Comparison of ENCODE assay signal across 1 cellular context in the genomic region with DNA sequence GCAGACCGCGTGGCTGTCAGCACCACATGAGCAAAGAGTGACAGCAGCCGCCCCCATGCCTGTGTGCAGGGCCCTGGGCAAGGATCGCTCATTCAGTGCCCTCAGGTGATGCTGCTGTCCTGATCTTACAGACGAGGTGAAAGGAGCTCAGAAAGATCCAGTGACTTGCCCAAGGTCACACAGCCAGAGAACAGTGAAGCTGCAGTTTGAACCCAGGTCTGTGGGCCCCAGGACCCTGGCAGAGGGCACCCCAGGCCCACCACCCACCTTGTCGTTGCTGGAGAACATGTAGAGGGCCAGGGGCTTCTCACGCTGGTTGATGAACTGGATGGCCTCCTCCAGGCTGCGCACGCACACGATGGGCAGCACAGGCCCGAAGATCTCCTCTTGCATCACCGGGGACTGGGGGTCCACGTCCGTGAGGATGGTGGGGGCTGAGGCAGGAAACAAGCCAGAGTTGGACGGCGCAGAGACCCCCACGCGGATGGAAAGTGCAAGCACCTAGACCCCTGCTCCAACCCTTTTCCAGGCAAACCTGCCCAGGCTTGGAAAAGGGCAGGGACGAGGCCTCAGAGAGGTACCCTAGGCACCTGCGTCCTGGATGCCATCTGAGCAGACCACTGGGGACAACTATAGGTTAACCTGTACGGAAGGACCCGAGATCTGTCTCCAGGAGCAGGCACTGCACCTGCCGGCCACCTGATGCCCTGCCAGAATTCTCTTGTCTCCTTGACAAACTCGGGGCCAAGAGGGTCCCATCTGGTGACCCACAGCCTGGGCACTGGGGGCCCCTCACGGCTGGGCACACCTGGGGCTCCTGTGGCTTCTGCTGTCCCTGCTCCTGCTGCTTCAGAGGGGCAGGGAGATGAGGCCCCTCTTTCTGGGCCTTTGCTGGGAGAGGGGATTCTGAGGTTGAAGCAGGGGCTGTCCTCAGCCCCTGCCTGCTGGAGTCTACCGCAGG.
TF ChIP-seq lines count a peak whose summit lies in the region.

No MANE protein-coding gene starts in this region.

TF ChIP-seq in A549, 52 proteins besides CTCF, POLR2A, EP300 and RAD21:
- TF ChIP-seq POLR2AphosphoS2 (conservative IDR thresholded peaks at IDR 0.05; ENCODE audit: low read length): peak; percentile 37; the same call in 1 of the 2 replicates
- TF ChIP-seq, protein P1, sequence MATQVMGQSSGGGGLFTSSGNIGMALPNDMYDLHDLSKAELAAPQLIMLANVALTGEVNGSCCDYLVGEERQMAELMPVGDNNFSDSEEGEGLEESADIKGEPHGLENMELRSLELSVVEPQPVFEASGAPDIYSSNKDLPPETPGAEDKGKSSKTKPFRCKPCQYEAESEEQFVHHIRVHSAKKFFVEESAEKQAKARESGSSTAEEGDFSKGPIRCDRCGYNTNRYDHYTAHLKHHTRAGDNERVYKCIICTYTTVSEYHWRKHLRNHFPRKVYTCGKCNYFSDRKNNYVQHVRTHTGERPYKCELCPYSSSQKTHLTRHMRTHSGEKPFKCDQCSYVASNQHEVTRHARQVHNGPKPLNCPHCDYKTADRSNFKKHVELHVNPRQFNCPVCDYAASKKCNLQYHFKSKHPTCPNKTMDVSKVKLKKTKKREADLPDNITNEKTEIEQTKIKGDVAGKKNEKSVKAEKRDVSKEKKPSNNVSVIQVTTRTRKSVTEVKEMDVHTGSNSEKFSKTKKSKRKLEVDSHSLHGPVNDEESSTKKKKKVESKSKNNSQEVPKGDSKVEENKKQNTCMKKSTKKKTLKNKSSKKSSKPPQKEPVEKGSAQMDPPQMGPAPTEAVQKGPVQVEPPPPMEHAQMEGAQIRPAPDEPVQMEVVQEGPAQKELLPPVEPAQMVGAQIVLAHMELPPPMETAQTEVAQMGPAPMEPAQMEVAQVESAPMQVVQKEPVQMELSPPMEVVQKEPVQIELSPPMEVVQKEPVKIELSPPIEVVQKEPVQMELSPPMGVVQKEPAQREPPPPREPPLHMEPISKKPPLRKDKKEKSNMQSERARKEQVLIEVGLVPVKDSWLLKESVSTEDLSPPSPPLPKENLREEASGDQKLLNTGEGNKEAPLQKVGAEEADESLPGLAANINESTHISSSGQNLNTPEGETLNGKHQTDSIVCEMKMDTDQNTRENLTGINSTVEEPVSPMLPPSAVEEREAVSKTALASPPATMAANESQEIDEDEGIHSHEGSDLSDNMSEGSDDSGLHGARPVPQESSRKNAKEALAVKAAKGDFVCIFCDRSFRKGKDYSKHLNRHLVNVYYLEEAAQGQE (IDR thresholded peaks at IDR 0.05): no peak
TF ChIP-seq in A549: peak in this region for 1.
